ENCODE assay signal across 8 cellular contexts in the genomic region with DNA sequence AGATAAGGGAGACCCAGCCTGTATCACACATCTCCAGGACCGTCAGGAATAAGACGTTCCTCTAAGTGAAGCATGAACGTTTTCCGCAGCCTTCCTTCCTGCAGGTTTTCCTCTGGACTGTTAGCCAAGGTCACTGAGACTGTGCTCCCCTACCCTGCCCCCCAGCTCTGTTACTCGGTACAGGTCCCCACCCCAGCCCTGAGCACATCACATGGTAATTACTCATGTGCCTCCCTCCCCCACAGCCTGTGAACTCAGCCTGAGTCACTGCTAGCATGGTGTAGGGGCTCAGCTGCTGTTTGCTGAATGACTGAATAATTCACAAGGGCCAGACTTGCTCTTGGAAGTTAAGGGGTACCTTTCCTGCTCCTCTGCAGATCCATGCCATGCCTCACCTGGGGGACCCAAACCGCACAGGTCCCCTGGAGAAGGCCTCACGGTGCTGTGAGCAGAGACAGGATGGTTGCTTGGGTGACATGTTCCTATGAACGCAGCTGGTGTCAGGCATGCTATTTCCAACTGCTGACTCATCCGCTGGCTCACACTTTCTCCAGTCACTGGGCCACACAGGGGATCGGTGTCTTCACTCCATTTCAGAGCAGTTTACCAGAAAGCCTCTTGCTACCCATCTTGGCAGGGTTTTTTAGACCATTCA.
DNase-seq lines count a peak whose midpoint lies in the region; ATAC-seq and TF ChIP-seq lines count a peak whose summit lies in the region.

No MANE protein-coding gene starts in this region.

- no peaks in the 10 kb centered on the region for H3K9me3 ChIP-seq in CD8-positive, alpha-beta memory T cell (ENCODE audit: low read length)

- no peak for ATAC-seq in HG02571 (IDR thresholded peaks at IDR 0.05; ENCODE audit: unreplicated experiment)

- WGBS in lower leg skin, 2 donors, result 15 to 28% methylated on average over 10 of the region's 10 CpGs

- peaks cover 22 to 35% (median 25%) of the 10 kb centered on the region in 3 donors for H3K4me1 Mint-ChIP-seq in CD8-positive, alpha-beta memory T cell

- peaks cover 23% of the 10 kb centered on the region for H3K4me1 ChIP-seq in CD8-positive, alpha-beta memory T cell (ENCODE audit: insufficient read depth, low read length)

- DNase-seq in CD8-positive, alpha-beta memory T cell, result no peak
- peak; percentile 96 for DNase-seq in HS-27A (ENCODE audit: low read depth)
- peak; percentile 8 to 66 (median 32) for DNase-seq in activated CD4-positive, CD25-positive, alpha-beta regulatory T cell (lab: John Stamatoyannopoulos, UW)
- peak; percentile 30 for DNase-seq in cerebellum (ENCODE audit: low spot score)
- peak; percentile 83 to 92 for DNase-seq in lower leg skin (ENCODE audit: low spot score in 2 of 2)
- peak; percentile 47 to 75 (median 74) for DNase-seq in stimulated activated CD4-positive, alpha-beta T cell treated with anti-CD3 and anti-CD28 coated beads, TNF-alpha, amount 100 ng/mL, for 48 hours (ENCODE audit: low read depth in 3 of 3)
- no peak for DNase-seq in NCI-H146 (lab: John Stamatoyannopoulos, UW)

- no peak overlapping the region for H3K4me3 ChIP-seq in CD8-positive, alpha-beta memory T cell (ENCODE audit: low read length)
- H3K4me3 ChIP-seq in lower leg skin (ENCODE audit: low read depth, poor library complexity, severe bottlenecking), result no peak overlapping the region

- H3K27ac ChIP-seq in CD8-positive, alpha-beta memory T cell (ENCODE audit: low read depth, low read length), result peak overlapping the region; percentile 52

- no peak for TF ChIP-seq POLR2A in lower leg skin (IDR thresholded peaks at IDR 0.05)

- H3K4me3 Mint-ChIP-seq in CD8-positive, alpha-beta memory T cell, result no peak overlapping the region

- H3K27me3 ChIP-seq in CD8-positive, alpha-beta memory T cell (ENCODE audit: insufficient read depth, low read length, poor library complexity, severe bottlenecking), result no peaks in the 10 kb centered on the region

- intact Hi-C loops in lower leg skin (cut with DNase I; ENCODE audit: low total_unique reads), result no loop called here

- CTCF ChIA-PET in CD8-positive, alpha-beta memory T cell (lab: Charles Lee), result interaction anchor here (0.9 to 1.5 kb wide), 3 partner anchors 10 to 17 kb away, joined by 3 to 5 read pairs (median 5); no protein-coding TSS in a partner anchor

- H3K27ac Mint-ChIP-seq in CD8-positive, alpha-beta memory T cell, result no peak overlapping the region

- POLR2A ChIA-PET in CD8-positive, alpha-beta memory T cell (lab: Charles Lee), result interaction anchor here (1.0 kb wide), 1 partner anchor 174 kb away, joined by 3 read pairs; no protein-coding TSS in a partner anchor

- H3K36me3 ChIP-seq in CD8-positive, alpha-beta memory T cell (ENCODE audit: insufficient read depth, low read length), result no peaks in the 10 kb centered on the region

- no peaks in the 10 kb centered on the region for H3K9me3 Mint-ChIP-seq in CD8-positive, alpha-beta memory T cell

- H3K36me3 Mint-ChIP-seq in CD8-positive, alpha-beta memory T cell, result no peaks in the 10 kb centered on the region

- peaks cover 0 to 5% of the 10 kb centered on the region in 2 donors for H3K27me3 Mint-ChIP-seq in CD8-positive, alpha-beta memory T cell

- TF ChIP-seq CTCF in lower leg skin (IDR thresholded peaks at IDR 0.05), result no peak

Comparison
In these comparisons a context has a peak if more than half of its experiments do, and no peak if none do; other contexts are left out.
1. DNase-seq: peak in HS-27A (single experiment), activated CD4-positive, CD25-positive, alpha-beta regulatory T cell (4 of 4), cerebellum (single experiment), lower leg skin (2 of 2) and stimulated activated CD4-positive, alpha-beta T cell treated with anti-CD3 and anti-CD28 coated beads, TNF-alpha, amount 100 ng/mL, for 48 hours (3 of 3); none in CD8-positive, alpha-beta memory T cell (0 of 5) and NCI-H146 (single experiment).